ENCODE assay signal across 8 cellular contexts in the genomic region with DNA sequence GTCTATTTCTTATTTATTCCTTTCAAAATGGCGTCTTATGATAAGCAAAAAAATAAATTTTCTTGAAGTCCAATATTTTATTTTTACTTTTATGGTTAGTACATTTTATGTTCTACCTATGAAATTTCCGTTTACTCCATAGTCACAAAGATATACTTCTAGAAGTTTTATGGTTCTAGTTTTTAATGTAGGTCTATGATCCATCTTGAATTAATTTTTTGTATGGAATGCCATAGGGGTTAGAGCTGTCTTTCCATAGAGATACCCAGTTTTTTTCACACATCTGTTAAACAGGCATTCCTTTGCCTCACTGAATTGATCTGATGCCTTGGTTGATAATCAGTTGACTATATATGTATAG. TPM values are rescaled to one million over a fixed set of nuclear protein-coding genes. Genes with fewer than 3 reads are reported as not detected.
A peak's percentile ranks its signal among the peaks of the same experiment; 100 is the strongest.
DNase-seq lines count a peak whose midpoint lies in the region; ATAC-seq, FAIRE-seq and TF ChIP-seq lines count a peak whose summit lies in the region.

No MANE protein-coding gene starts in this region.

- H3K27me3 ChIP-seq in HCT116 (ENCODE audit: insufficient read depth, low read length) (no peaks in the 10 kb centered on the region), WERI-Rb-1 (ENCODE audit: insufficient read depth, low read depth, severe bottlenecking) (no peaks in the 10 kb centered on the region), gastroesophageal sphincter (no peaks in the 10 kb centered on the region), smooth muscle cell (ENCODE audit: low read depth) (no peaks in the 10 kb centered on the region)

- no peak for TF ChIP-seq RAD21 in HCT116 (IDR thresholded peaks at IDR 0.05; ENCODE audit: low read depth)

- H3K9me3 ChIP-seq in HCT116 (ENCODE audit: control insufficient read depth in 1 of 2, insufficient read depth in 1 of 2, low read depth in 1 of 2, low read length in 2 of 2) (no peaks in the 10 kb centered on the region), WERI-Rb-1 (ENCODE audit: severe bottlenecking) (no peaks in the 10 kb centered on the region), gastroesophageal sphincter (no peaks in the 10 kb centered on the region), smooth muscle cell (replicated peaks; ENCODE audit: low read depth) (no peaks in the 10 kb centered on the region)

- DNase-seq in HCT116 (ENCODE audit: low read depth, low spot score) (no peak), WERI-Rb-1 (no peak), smooth muscle cell (lab: John Stamatoyannopoulos, UW; ENCODE audit: unreplicated experiment) (no peak), GM12892 (ENCODE audit: insufficient read length) (no peak), cerebellar nuclear complex (lab: John Stamatoyannopoulos, UW) (no peak)
- no peak for DNase-seq in central memory CD4-positive, alpha-beta T cell

- no peaks in the 10 kb centered on the region for H3K9me2 ChIP-seq in HCT116 (ENCODE audit: insufficient read depth)

- H3K27ac ChIP-seq in HCT116 (ENCODE audit: low read depth, low read length), result peak overlapping the region; percentile 48
- peak overlapping the region; percentile 50 for H3K27ac ChIP-seq in WERI-Rb-1
- H3K27ac ChIP-seq in gastroesophageal sphincter, result peak overlapping the region in 3 of 4 donors; percentile 82 to 90 (median 87)
- peak overlapping the region; percentile 58 for H3K27ac ChIP-seq in smooth muscle cell (ENCODE audit: low read depth)

- H3K36me3 ChIP-seq in HCT116 (ENCODE audit: control insufficient read depth in 1 of 2, insufficient read depth in 2 of 2, low read length in 2 of 2), result no peaks in the 10 kb centered on the region
- no peaks in the 10 kb centered on the region for H3K36me3 ChIP-seq in WERI-Rb-1
- no peaks in the 10 kb centered on the region for H3K36me3 ChIP-seq in gastroesophageal sphincter
- H3K36me3 ChIP-seq in smooth muscle cell (ENCODE audit: low read depth), result no peaks in the 10 kb centered on the region

- no peak for FAIRE-seq in GM12892 (lab: Jason Lieb, UNC)

- peak overlapping the region; percentile 19 to 39 for H3K4me3 ChIP-seq in HCT116 (replicated peaks in 1 of 2; ENCODE audit: low read depth in 1 of 2, low read length in 2 of 2)
- peak overlapping the region; percentile 42 for H3K4me3 ChIP-seq in WERI-Rb-1 (ENCODE audit: low read depth, low read length)
- peak overlapping the region; percentile 63 to 92 for H3K4me3 ChIP-seq in gastroesophageal sphincter
- peak overlapping the region; percentile 52 for H3K4me3 ChIP-seq in smooth muscle cell

- peak overlapping the region; percentile 49 for H3K9ac ChIP-seq in HCT116 (ENCODE audit: low read length)
- H3K9ac ChIP-seq in smooth muscle cell (ENCODE audit: low read depth), result peak overlapping the region; percentile 15

- RAD21 ChIA-PET in HCT116 (lab: Charles Lee; ENCODE audit: low non-redundant PET in 1 of 2, low total read pairs in 2 of 2, uncharacterized antibody in 2 of 2, unreplicated experiment in 2 of 2), result no interaction called here

- no peak for TF ChIP-seq POLR2A in HCT116 (IDR thresholded peaks at IDR 0.05; ENCODE audit: borderline replicate concordance, extremely low read depth, insufficient read depth, insufficient read length)
- TF ChIP-seq POLR2A in gastroesophageal sphincter (IDR thresholded peaks at IDR 0.05), result no peak
- no peak for TF ChIP-seq POLR2A in GM12892 (IDR thresholded peaks at IDR 0.05; ENCODE audit: low read depth, low read length)

- CTCF ChIA-PET in HCT116 (lab: Charles Lee), result interaction anchor here (1.2 kb wide), 1 partner anchor 26 kb away, joined by 3 read pairs; no protein-coding TSS in a partner anchor

- H4K20me1 ChIP-seq in HCT116 (ENCODE audit: insufficient read depth) (no peaks in the 10 kb centered on the region), smooth muscle cell (ENCODE audit: low read depth) (no peaks in the 10 kb centered on the region)

- H2AFZ ChIP-seq in HCT116 (ENCODE audit: low read depth, low read length, poor library complexity, severe bottlenecking) (peak overlapping the region; percentile 81), smooth muscle cell (ENCODE audit: low read depth) (peak overlapping the region; percentile 86)

- peaks cover 12% of the 10 kb centered on the region for H3F3A ChIP-seq in smooth muscle cell (ENCODE audit: low read depth)

- no peak for TF ChIP-seq EP300 in gastroesophageal sphincter (IDR thresholded peaks at IDR 0.05)

- H3K79me2 ChIP-seq in HCT116 (ENCODE audit: insufficient read depth, low read length), result no peaks in the 10 kb centered on the region
- H3K79me2 ChIP-seq in smooth muscle cell (ENCODE audit: low read depth), result no peaks in the 10 kb centered on the region

- TF ChIP-seq CTCF in HCT116 (IDR thresholded peaks at IDR 0.05 in 2 of 3, conservative IDR thresholded peaks at IDR 0.05 in 1 of 3; ENCODE audit: borderline replicate concordance in 1 of 3, insufficient read depth in 1 of 3, low read depth in 2 of 3, low read length in 2 of 3), result no peak
- TF ChIP-seq CTCF in WERI-Rb-1 (IDR thresholded peaks at IDR 0.05; ENCODE audit: low read depth, low read length), result no peak
- TF ChIP-seq CTCF in gastroesophageal sphincter (IDR thresholded peaks at IDR 0.05), result no peak
- no peak for TF ChIP-seq CTCF in smooth muscle cell (IDR thresholded peaks at IDR 0.05; ENCODE audit: borderline replicate concordance, insufficient read depth, poor library complexity, severe bottlenecking)

- ATAC-seq in HCT116 (no peak), gastroesophageal sphincter (no peak), HG02623 (IDR thresholded peaks at IDR 0.05; ENCODE audit: unreplicated experiment) (no peak)

- POLR2A ChIA-PET in HCT116 (lab: Charles Lee), result no interaction called here

- BruUV-seq in HCT116 (replicated peaks; lab: Mats Ljungman, UMichigan), result no TSS peak

- WGBS in gastroesophageal sphincter (ENCODE audit: low coverage in 1 of 2), 2 donors, result 6 to 8% methylated on average over 2 of the region's 2 CpGs
- 12% methylated on average over 2 of the region's 2 CpGs for WGBS in smooth muscle cell (ENCODE audit: low lambda C conversion rate)

- intact Hi-C loops in HCT116 (cut with micrococcal nuclease), result no loop called here

- peaks cover 7 to 18% of the 10 kb centered on the region in 2 experiments for H3K4me1 ChIP-seq in HCT116 (ENCODE audit: control insufficient read depth in 1 of 2, insufficient read depth in 2 of 2, low read length in 2 of 2)
- H3K4me1 ChIP-seq in gastroesophageal sphincter, result peaks cover 0 to 29% (median 4%) of the 10 kb centered on the region in 3 donors
- peaks cover 5% of the 10 kb centered on the region for H3K4me1 ChIP-seq in smooth muscle cell (ENCODE audit: low read depth)

- H3K4me2 ChIP-seq in HCT116 (ENCODE audit: low read length) (peak overlapping the region; percentile 66), smooth muscle cell (peak overlapping the region; percentile 85)

TF ChIP-seq in HCT116, 20 proteins besides CTCF, POLR2A, EP300 and RAD21:
- no peak for TF ChIP-seq SIN3A (IDR thresholded peaks at IDR 0.05; ENCODE audit: low read depth)
- no peak for TF ChIP-seq FOSL1 (IDR thresholded peaks at IDR 0.05; ENCODE audit: low read depth)
- TF ChIP-seq CBX3 (IDR thresholded peaks at IDR 0.05; ENCODE audit: low read depth), result peak; percentile 2; the same call in 1 of the 2 replicates
- no peak for TF ChIP-seq YY1 (IDR thresholded peaks at IDR 0.05; ENCODE audit: extremely low read depth, insufficient replicate concordance, low read depth, low read length)
- TF ChIP-seq ELF1 (IDR thresholded peaks at IDR 0.05; ENCODE audit: borderline replicate concordance, low read depth), result no peak
- no peak for TF ChIP-seq JUND (IDR thresholded peaks at IDR 0.05)

RNA-seq across cellular contexts. Expression of a gene that starts 24.9 kb away (rescaled TPM):
- not detected for total RNA-seq in HCT116 (2021; ENCODE audit: unreplicated experiment)
- polyA plus RNA-seq in HCT116 (2012), result 0.12 and 0.34 TPM in 2 replicates
- 1 to 10 TPM in 1 of 4 donors, not detected in 3; 3.5 TPM for total RNA-seq in gastroesophageal sphincter
- total RNA-seq in smooth muscle cell, result not detected in 2 replicates
- not detected in 2 replicates for polyA plus RNA-seq in smooth muscle cell
- polyA plus RNA-seq in GM12892 (2012; ENCODE audit: missing spikeins), result not detected
